ENCODE assay signal across 19 cellular contexts in the genomic region with DNA sequence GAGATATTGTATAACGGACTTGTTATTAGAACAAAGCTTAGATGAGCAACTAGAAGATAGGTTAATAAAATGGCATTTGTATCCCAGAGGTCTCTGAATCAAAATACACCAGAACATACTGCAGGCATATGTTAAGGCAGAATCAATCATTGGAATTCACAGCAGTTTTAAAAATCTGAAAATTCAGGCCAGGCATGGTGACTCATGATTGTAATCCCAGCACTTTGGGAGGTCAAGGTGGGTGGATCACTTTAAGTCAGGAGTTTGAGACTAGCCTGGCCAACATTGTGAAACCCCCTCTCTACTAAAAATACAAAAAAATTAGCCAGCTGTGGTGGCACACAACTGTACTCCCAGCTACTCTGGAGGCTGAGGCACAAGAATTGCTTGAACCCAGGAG.
DNase-seq lines count a peak whose midpoint lies in the region; ATAC-seq and TF ChIP-seq lines count a peak whose summit lies in the region.
"Had no signal": no experiment of that assay in that cellular context is flagged by ENCODE, and none has a peak within 500 bp of the region (broad histone marks: within the 10 kb centered on the region; RNA-seq: fewer than 3 reads in every experiment).

No MANE protein-coding gene starts in this region.

- H3K36me3 Mint-ChIP-seq in HFFc6 (ENCODE audit: low read depth): 0 out of 2 replicates have a peak, but pooled peaks cover 6% of the 10 kb centered on the region
- peaks cover 11% of the 10 kb centered on the region for H3K36me3 Mint-ChIP-seq in endodermal cell (ENCODE audit: low read depth)
- peaks cover 22% of the 10 kb centered on the region for H3K36me3 Mint-ChIP-seq in nephron (ENCODE audit: low read depth)
- peaks cover 13% of the 10 kb centered on the region for H3K36me3 Mint-ChIP-seq in WTC11

- no peaks in the 10 kb centered on the region for H3K4me1 ChIP-seq in endodermal cell (ENCODE audit: control insufficient read depth, insufficient read depth, low read length)

- no peak overlapping the region for H3K4me3 ChIP-seq in endodermal cell (ENCODE audit: low read length)

- CTCF ChIA-PET in WTC11 (lab: Charles Lee): no interaction called here

- H3K27ac Mint-ChIP-seq in HFFc6 (peak overlapping the region; percentile 51; the same call in 1 of the 2 replicates), endodermal cell (peak overlapping the region; percentile 21), nephron (peak overlapping the region; percentile 60 to 89 (median 75)), WTC11 (no peak overlapping the region)

- H3K4me3 Mint-ChIP-seq in HFFc6 (no peak overlapping the region), endodermal cell (no peak overlapping the region), nephron (no peak overlapping the region), WTC11 (no peak overlapping the region)

- H3K27me3 ChIP-seq in endodermal cell (ENCODE audit: control insufficient read depth, insufficient read depth, low read length, poor library complexity, severe bottlenecking): no peaks in the 10 kb centered on the region

- TF ChIP-seq CTCF in HFFc6 (IDR thresholded peaks at IDR 0.05) (no peak), endodermal cell (conservative IDR thresholded peaks at IDR 0.05) (no peak), nephron (IDR thresholded peaks at IDR 0.05; ENCODE audit: unreplicated experiment in 3 of 3) (no peak), GM13977 (IDR thresholded peaks at IDR 0.05; ENCODE audit: extremely low read depth, insufficient read depth, missing control alignments) (no peak), WTC11 (IDR thresholded peaks at IDR 0.05) (no peak)

- no peak for ATAC-seq in WTC11
- ATAC-seq in GM18907 (IDR thresholded peaks at IDR 0.05; ENCODE audit: unreplicated experiment): no peak
- ATAC-seq: Right ventricle myocardium inferior had no signal

- H3K4me1 Mint-ChIP-seq in HFFc6 (ENCODE audit: low read depth) (peaks cover 68% of the 10 kb centered on the region), endodermal cell (no peaks in the 10 kb centered on the region), nephron (peaks cover 20% of the 10 kb centered on the region), WTC11 (peaks cover 4% of the 10 kb centered on the region; the same call in 1 of the 2 replicates)

- H3K36me3 ChIP-seq in endodermal cell (ENCODE audit: control insufficient read depth, insufficient read depth, low read length): no peaks in the 10 kb centered on the region

- DNase-seq in ELR (ENCODE audit: low read depth) (peak; percentile 24), HFFc6 (no peak), endodermal cell (no peak), GM13977 (ENCODE audit: low spot score) (no peak), WTC11 (ENCODE audit: low spot score) (no peak)
- DNase-seq: ACHN; AML-193; DMS79 treated with DMSO at 0.1 percent for 48 hours; GDM1; MM.1S; NCI-H1092 treated with DMSO at 0.1 percent for 48 hours; NCI-H510A; NCI-H748 treated with DMSO at 0.1 percent for 48 hours; NK-92 treated with Interleukin-12 subunit alpha and Interleukin-12 subunit beta, amount 100 ng/mL, for 24 hours had no signal

- H3K9me3 Mint-ChIP-seq in HFFc6 (no peaks in the 10 kb centered on the region), endodermal cell (peaks cover 8% of the 10 kb centered on the region), nephron (peaks cover 18% of the 10 kb centered on the region), WTC11 (peaks cover 11% of the 10 kb centered on the region)

- in situ Hi-C loops in GM13977 (cut with MboI; ENCODE audit: low pct_unique_long_range_greater_than_20kb, low sequenced_read_pairs, unreplicated experiment): no loop called here

- H3K27ac ChIP-seq in endodermal cell (ENCODE audit: low read depth, low read length): no peak overlapping the region
- H3K27ac ChIP-seq: C4-2B, KMS-11 had no signal

- H3K9ac ChIP-seq in endodermal cell (ENCODE audit: extremely low read depth, low read length, poor library complexity, severe bottlenecking): no peak overlapping the region
- H3K9ac ChIP-seq: KMS-11 had no signal

- POLR2A ChIA-PET in WTC11 (lab: Charles Lee): no interaction called here

- no peaks in the 10 kb centered on the region for H3K27me3 Mint-ChIP-seq in HFFc6 (ENCODE audit: insufficient read depth)
- no peaks in the 10 kb centered on the region for H3K27me3 Mint-ChIP-seq in endodermal cell (ENCODE audit: insufficient read depth)
- no peaks in the 10 kb centered on the region for H3K27me3 Mint-ChIP-seq in nephron (ENCODE audit: low read depth)
- H3K27me3 Mint-ChIP-seq in WTC11 (ENCODE audit: low read depth): no peaks in the 10 kb centered on the region

- 100% methylated on average over 1 of the region's 1 CpG; no CpG with 5 or more reads in 1 of the 2 experiments for WGBS in endodermal cell (ENCODE audit: insufficient coverage in 1 of 2, insufficient read length in 1 of 2), 2 experiments

- H3K9me3 ChIP-seq in endodermal cell (ENCODE audit: control insufficient read depth, low read length): peaks cover 4% of the 10 kb centered on the region

TF ChIP-seq in WTC11, 78 proteins besides CTCF, POLR2A, EP300 and RAD21:
- TF ChIP-seq MXD4 (CRISPR knock-in tag; IDR thresholded peaks at IDR 0.05; ENCODE audit: borderline replicate concordance) (no peak), NFYB (CRISPR knock-in tag; conservative IDR thresholded peaks at IDR 0.05; ENCODE audit: low read depth) (no peak), GTF2I (CRISPR knock-in tag; conservative IDR thresholded peaks at IDR 0.05) (no peak), CBFB (CRISPR knock-in tag; IDR thresholded peaks at IDR 0.05; ENCODE audit: low read depth) (no peak), ZNF263 (CRISPR knock-in tag; IDR thresholded peaks at IDR 0.05; ENCODE audit: low read depth) (no peak), CREB1 (CRISPR knock-in tag; IDR thresholded peaks at IDR 0.05) (no peak), ZBTB21 (CRISPR knock-in tag; IDR thresholded peaks at IDR 0.05; ENCODE audit: borderline replicate concordance) (no peak)
- TF ChIP-seq, protein P1, sequence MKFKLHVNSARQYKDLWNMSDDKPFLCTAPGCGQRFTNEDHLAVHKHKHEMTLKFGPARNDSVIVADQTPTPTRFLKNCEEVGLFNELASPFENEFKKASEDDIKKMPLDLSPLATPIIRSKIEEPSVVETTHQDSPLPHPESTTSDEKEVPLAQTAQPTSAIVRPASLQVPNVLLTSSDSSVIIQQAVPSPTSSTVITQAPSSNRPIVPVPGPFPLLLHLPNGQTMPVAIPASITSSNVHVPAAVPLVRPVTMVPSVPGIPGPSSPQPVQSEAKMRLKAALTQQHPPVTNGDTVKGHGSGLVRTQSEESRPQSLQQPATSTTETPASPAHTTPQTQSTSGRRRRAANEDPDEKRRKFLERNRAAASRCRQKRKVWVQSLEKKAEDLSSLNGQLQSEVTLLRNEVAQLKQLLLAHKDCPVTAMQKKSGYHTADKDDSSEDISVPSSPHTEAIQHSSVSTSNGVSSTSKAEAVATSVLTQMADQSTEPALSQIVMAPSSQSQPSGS (CRISPR knock-in tag; IDR thresholded peaks at IDR 0.05; ENCODE audit: borderline replicate concordance, low read depth): no peak
